ENCODE assay signal across 15 cellular contexts in genomic region chr15:99275061-99275460, GRCh38. TPM values are rescaled to one million over a fixed set of nuclear protein-coding genes. Genes with fewer than 3 reads are reported as not detected.
DNase-seq lines count a peak whose midpoint lies in the region; ATAC-seq and TF ChIP-seq lines count a peak whose summit lies in the region.
"Had no signal": no experiment of that assay in that cellular context is flagged by ENCODE, and none has a peak within 500 bp of the region (broad histone marks: within the 10 kb centered on the region; RNA-seq: fewer than 3 reads in every experiment).

No MANE protein-coding gene starts in this region.

- H3K79me2 ChIP-seq in DND-41 (ENCODE audit: insufficient read depth, low read length) = peaks cover 21% of the 10 kb centered on the region; the same call in 1 of the 2 replicates

- no peak overlapping the region for H3K14ac ChIP-seq in neuronal stem cell (ENCODE audit: low read length)

- H3K4me3 ChIP-seq in BLaER1 = no peak overlapping the region
- H3K4me3 ChIP-seq in DND-41 (ENCODE audit: low read depth in 1 of 2, low read length in 2 of 2) = no peak overlapping the region
- no peak overlapping the region for H3K4me3 ChIP-seq in RWPE2 (ENCODE audit: severe bottlenecking)
- H3K4me3 ChIP-seq in neuronal stem cell (ENCODE audit: low read length in 2 of 2) = no peak overlapping the region
- H3K4me3 ChIP-seq in esophagus squamous epithelium = no peak overlapping the region

- no CpG with 5 or more reads among the region's 2 CpGs for WGBS in neuronal stem cell (ENCODE audit: extremely low coverage in 2 of 2, insufficient read length in 2 of 2, insufficient replicate concordance in 1 of 2), 2 donors
- 93 to 94% methylated on average over 2 of the region's 2 CpGs for WGBS in esophagus squamous epithelium, 2 donors

- peak; percentile 3 for TF ChIP-seq CTCF in DND-41 (IDR thresholded peaks at IDR 0.05; ENCODE audit: borderline replicate concordance, extremely low read depth, low read length, poor library complexity, severe bottlenecking)
- no peak for TF ChIP-seq CTCF in RWPE2 (IDR thresholded peaks at IDR 0.05; ENCODE audit: poor library complexity, severe bottlenecking)
- no peak for TF ChIP-seq CTCF in esophagus squamous epithelium (IDR thresholded peaks at IDR 0.05)

- H3K27me3 ChIP-seq in BLaER1 = no peaks in the 10 kb centered on the region
- no peaks in the 10 kb centered on the region for H3K27me3 ChIP-seq in DND-41 (ENCODE audit: insufficient read depth, low read length, poor library complexity)
- H3K27me3 ChIP-seq in RWPE2 (ENCODE audit: insufficient read depth, poor library complexity, severe bottlenecking) = no peaks in the 10 kb centered on the region
- no peaks in the 10 kb centered on the region for H3K27me3 ChIP-seq in neuronal stem cell (ENCODE audit: control insufficient read depth in 3 of 3, insufficient read depth in 3 of 3, low read depth in 1 of 3, low read length in 3 of 3)
- H3K27me3 ChIP-seq in esophagus squamous epithelium = no peaks in the 10 kb centered on the region
- H3K27me3 ChIP-seq: BE2C had no signal

- H2AK5ac ChIP-seq in neuronal stem cell (ENCODE audit: low read depth, low read length) = no peak overlapping the region

- no peak overlapping the region for H2BK15ac ChIP-seq in neuronal stem cell (ENCODE audit: low read length)

- no peak overlapping the region for H2BK120ac ChIP-seq in neuronal stem cell (ENCODE audit: low read depth, low read length)

- DNase-seq in DND-41 (no peak), RWPE2 (ENCODE audit: low spot score) (no peak), neuronal stem cell (ENCODE audit: low spot score) (no peak), esophagus squamous epithelium (lab: John Stamatoyannopoulos, UW) (no peak), Ammon's horn (ENCODE audit: low spot score) (no peak)
- DNase-seq: BE2C; CD8-positive, alpha-beta memory T cell; DMS79; EL; GDM1; HCEC 1CT; IMR-90; KBM-7 had no signal

- H2AFZ ChIP-seq in DND-41 (ENCODE audit: low read depth, low read length) (no peak overlapping the region), neuronal stem cell (ENCODE audit: low read length) (no peak overlapping the region)

- no peak for ATAC-seq in DND-41 (ENCODE audit: insufficient read depth, low read depth)
- 0 out of 3 replicates have a peak, but pooled peaks have one; percentile 17 for ATAC-seq in RWPE2 (ENCODE audit: low read depth)
- ATAC-seq in HG02938 (IDR thresholded peaks at IDR 0.05; ENCODE audit: unreplicated experiment) = no peak

- H3K4me2 ChIP-seq in BLaER1 (peak overlapping the region; percentile 68), DND-41 (ENCODE audit: insufficient read depth, low read length) (no peak overlapping the region), neuronal stem cell (ENCODE audit: insufficient read depth, low read length, poor library complexity, severe bottlenecking) (no peak overlapping the region)

- H4K91ac ChIP-seq in neuronal stem cell (ENCODE audit: low read depth, low read length, poor library complexity) = no peak overlapping the region

- H3K9ac ChIP-seq in BLaER1 (no peak overlapping the region), DND-41 (ENCODE audit: low read depth, low read length) (0 out of 2 replicates have a peak overlapping the region, but pooled peaks have one; percentile 13), neuronal stem cell (ENCODE audit: low read depth, low read length, poor library complexity) (no peak overlapping the region)

- H2BK5ac ChIP-seq in neuronal stem cell (ENCODE audit: low read length) = no peak overlapping the region

- no peak overlapping the region for H3K23ac ChIP-seq in neuronal stem cell (ENCODE audit: low read depth, low read length, poor library complexity)

- no peaks in the 10 kb centered on the region for H3K36me3 ChIP-seq in BLaER1
- peaks cover 4% of the 10 kb centered on the region; the same call in 1 of the 2 replicates for H3K36me3 ChIP-seq in DND-41 (ENCODE audit: insufficient read depth, low read length)
- no peaks in the 10 kb centered on the region for H3K36me3 ChIP-seq in RWPE2 (ENCODE audit: low read depth)
- H3K36me3 ChIP-seq in neuronal stem cell (replicated peaks in 1 of 2; ENCODE audit: control insufficient read depth in 2 of 2, insufficient read depth in 2 of 2, low read length in 2 of 2) = no peaks in the 10 kb centered on the region
- H3K36me3 ChIP-seq in esophagus squamous epithelium = peaks cover 0 to 5% (median 0%) of the 10 kb centered on the region in 3 donors
- H3K36me3 ChIP-seq: BE2C had no signal

- no peak for TF ChIP-seq POLR2A in esophagus squamous epithelium (IDR thresholded peaks at IDR 0.05)

- H4K20me1 ChIP-seq in BLaER1 (no peaks in the 10 kb centered on the region), DND-41 (ENCODE audit: insufficient read depth, low read length) (no peaks in the 10 kb centered on the region)

- peak overlapping the region; percentile 51 for H3K18ac ChIP-seq in neuronal stem cell (ENCODE audit: low read length)

- no peak overlapping the region for H2BK12ac ChIP-seq in neuronal stem cell (ENCODE audit: low read length)

- no peak overlapping the region for H4K8ac ChIP-seq in neuronal stem cell (ENCODE audit: low read depth, low read length)

- intact Hi-C loops in esophagus squamous epithelium (cut with DNase I) = no loop called here

- no peak overlapping the region for H3K4ac ChIP-seq in neuronal stem cell (ENCODE audit: low read length)

- H3K9me3 ChIP-seq in BLaER1 = no peaks in the 10 kb centered on the region; the same call in 1 of the 2 replicates
- no peaks in the 10 kb centered on the region for H3K9me3 ChIP-seq in DND-41 (ENCODE audit: insufficient read depth, low read length, severe bottlenecking)
- no peaks in the 10 kb centered on the region for H3K9me3 ChIP-seq in RWPE2 (ENCODE audit: severe bottlenecking)
- no peaks in the 10 kb centered on the region for H3K9me3 ChIP-seq in neuronal stem cell (replicated peaks in 1 of 2; ENCODE audit: control insufficient read depth in 2 of 2, insufficient read depth in 1 of 2, low read depth in 1 of 2, low read length in 2 of 2)
- no peaks in the 10 kb centered on the region for H3K9me3 ChIP-seq in esophagus squamous epithelium
- H3K9me3 ChIP-seq: BE2C had no signal

- H3K4me1 ChIP-seq in BLaER1 = peaks cover 46% of the 10 kb centered on the region
- peaks cover 55% of the 10 kb centered on the region for H3K4me1 ChIP-seq in DND-41 (ENCODE audit: insufficient read depth, low read length)
- no peaks in the 10 kb centered on the region for H3K4me1 ChIP-seq in RWPE2 (ENCODE audit: insufficient read depth, poor library complexity, severe bottlenecking)
- peaks cover 0 to 2% of the 10 kb centered on the region in 2 donors for H3K4me1 ChIP-seq in neuronal stem cell (ENCODE audit: control insufficient read depth in 2 of 2, insufficient read depth in 1 of 2, low read depth in 1 of 2, low read length in 2 of 2)
- H3K4me1 ChIP-seq in esophagus squamous epithelium = peaks cover 0 to 6% (median 0%) of the 10 kb centered on the region in 3 donors
- H3K4me1 ChIP-seq: BE2C had no signal

- no peaks in the 10 kb centered on the region for H3K79me1 ChIP-seq in neuronal stem cell (ENCODE audit: low read depth, low read length)

- peak overlapping the region; percentile 20; the same call in 1 of the 2 replicates for H3K27ac ChIP-seq in BLaER1
- H3K27ac ChIP-seq in DND-41 (ENCODE audit: low read length) = peak overlapping the region; percentile 74
- H3K27ac ChIP-seq in RWPE2 (ENCODE audit: poor library complexity, severe bottlenecking) = no peak overlapping the region
- H3K27ac ChIP-seq in neuronal stem cell (replicated peaks; ENCODE audit: low read length) = no peak overlapping the region
- H3K27ac ChIP-seq in esophagus squamous epithelium = no peak overlapping the region

RNA-seq across cellular contexts. Expression of gene LRRC28, which starts 23.8 kb away (rescaled TPM):
- polyA plus RNA-seq in neuronal stem cell (2013, experiment 1 of 2) = 19.4 TPM
- 19.4 TPM for polyA plus RNA-seq in neuronal stem cell (2013, experiment 2 of 2)
- total RNA-seq in esophagus squamous epithelium = 10 to 100 TPM; 31.7 to 41.7 (median 34.6) TPM

RNA-seq across cellular contexts. Expression of gene TTC23, which starts 25.7 kb away (rescaled TPM):
- 28.0 TPM for polyA plus RNA-seq in neuronal stem cell (2013, experiment 1 of 2)
- polyA plus RNA-seq in neuronal stem cell (2013, experiment 2 of 2) = 29.0 TPM
- total RNA-seq in esophagus squamous epithelium = 10 to 100 TPM; 12.1 to 27.7 (median 21.5) TPM

Comparison
In these comparisons a context has a peak if more than half of its experiments do, and no peak if none do; other contexts are left out.
1. H3K27ac ChIP-seq: peak in BLaER1 (single experiment) and DND-41 (single experiment); none in RWPE2 (single experiment), neuronal stem cell (single experiment) and esophagus squamous epithelium (0 of 4).